In the genomic region with DNA sequence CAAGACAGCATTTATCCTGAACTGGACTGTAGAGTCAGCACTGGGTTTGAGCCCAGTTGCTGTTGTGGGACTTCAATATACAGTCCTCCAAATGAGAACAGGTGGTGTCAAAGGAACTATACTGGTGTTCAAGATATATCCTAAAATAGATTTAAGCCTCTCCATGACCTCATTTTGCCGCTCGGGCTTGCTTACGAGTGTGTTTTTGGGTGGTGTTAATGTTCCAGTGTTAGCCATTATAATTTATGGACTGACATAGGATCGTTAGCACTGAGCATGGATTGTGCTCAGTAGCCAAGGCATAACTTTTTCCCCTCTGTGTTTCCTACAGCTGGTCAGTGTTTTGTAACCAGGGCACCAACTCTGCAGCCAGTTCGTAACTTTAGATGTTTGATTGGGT, we compare ENCODE assay signal across 23 cellular contexts.
"Had no signal": no experiment of that assay in that cellular context is flagged by ENCODE, and none has a peak within 500 bp of the region (broad histone marks: within the 10 kb centered on the region; RNA-seq: fewer than 3 reads in every experiment).

No MANE protein-coding gene starts in this region.

- DNase-seq: IMR-90; Karpas-422; KG1; MM.1S; NCI-H1092 treated with DMSO at 0.1 percent for 48 hours; NCI-H1436; NCI-H187 treated with DMSO at 0.1 percent for 48 hours; NCI-H2029 treated with DMSO at 0.1 percent for 48 hours; NCI-H2171 treated with DMSO at 0.1 percent for 48 hours; NCI-H2227 treated with DMSO at 0.1 percent for 48 hours; NCI-H524; NCI-H526 treated with DMSO at 0.1 percent for 48 hours; NCI-H748 treated with DMSO at 0.1 percent for 48 hours; NK-92 treated with Interleukin-12 subunit alpha and Interleukin-12 subunit beta, amount 100 ng/mL, for 24 hours; OCI-M1; PC-9; Peyer's patch; Right ventricle myocardium superior; SIG-M5; SK-N-SH; SW 1271; T-cell had no signal

- H3K36me3 Mint-ChIP-seq: T-cell had no signal

- H3K4me3 Mint-ChIP-seq: T-cell had no signal

- H3K4me3 ChIP-seq: PC-9, Peyer's patch had no signal

- H3K27ac Mint-ChIP-seq: T-cell had no signal

- H3K27me3 Mint-ChIP-seq: T-cell had no signal

- H3K27me3 ChIP-seq: Peyer's patch had no signal

- H3K4me1 Mint-ChIP-seq: T-cell had no signal

- H3K36me3 ChIP-seq: Peyer's patch had no signal

- ATAC-seq: HepG2, T-cell had no signal

- H3K9me3 ChIP-seq: Peyer's patch had no signal

- H3K4me1 ChIP-seq: Peyer's patch had no signal

- H3K27ac ChIP-seq: PC-9, Peyer's patch had no signal
